Comparison of ENCODE assay signal across 9 cellular contexts in genomic region chr11:69150175-69150574, GRCh38. TPM values are rescaled to one million over a fixed set of nuclear protein-coding genes. Genes with fewer than 3 reads are reported as not detected.
"Had no signal": no experiment of that assay in that cellular context is flagged by ENCODE, and none has a peak within 500 bp of the region (broad histone marks: within the 10 kb centered on the region; RNA-seq: fewer than 3 reads in every experiment).

No MANE protein-coding gene starts in this region.

- DNase-seq: GDM1, GF-D8 had no signal

- H3K4me3 ChIP-seq: GM12878 had no signal

- FAIRE-seq: G401.6, GM12878, GM12891, GM12892, GM18507, GM19239 had no signal

- ATAC-seq: GM12878 had no signal

RNA-seq across cellular contexts. Expression of gene SMIM38, which starts 5.6 kb away (rescaled TPM):
- total RNA-seq: G401 had no signal
